Comparison of ENCODE assay signal across 11 cellular contexts in the genomic region with DNA sequence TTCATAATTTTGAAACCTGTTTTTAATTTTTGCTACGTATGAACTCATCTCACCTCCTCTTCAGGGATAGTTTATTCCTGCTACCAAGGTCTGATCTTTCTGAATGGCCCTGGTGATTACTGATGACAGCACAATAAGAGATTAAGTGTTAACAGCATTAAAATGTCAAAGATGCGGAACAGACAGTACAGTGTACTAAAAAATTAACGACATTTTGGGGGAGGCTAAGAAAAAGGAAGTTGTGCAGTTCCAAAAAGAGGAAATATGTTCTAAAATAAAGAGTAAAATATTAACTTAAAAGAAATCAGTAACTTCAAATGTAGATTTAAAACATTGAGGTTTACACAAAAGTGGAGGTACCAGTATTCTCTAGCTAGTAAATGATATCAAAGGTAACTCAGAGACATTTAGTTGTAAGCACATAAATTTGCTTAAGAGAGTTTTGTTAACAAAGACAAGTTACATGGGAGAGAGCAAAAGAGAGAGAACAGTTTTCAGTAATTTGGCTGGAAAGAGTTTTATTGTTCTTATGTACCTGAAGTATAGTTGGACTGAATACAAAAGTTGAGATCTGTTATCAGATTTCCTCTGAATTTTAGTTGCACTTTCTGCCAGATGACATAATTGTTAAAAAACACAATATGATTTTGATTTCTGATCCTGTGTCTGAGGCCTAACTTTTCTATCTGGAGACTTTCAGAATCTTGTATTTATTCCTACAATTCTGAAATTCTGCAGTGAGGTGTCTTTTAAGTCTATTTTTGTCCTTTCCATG. TPM values are rescaled to one million over a fixed set of nuclear protein-coding genes. Genes with fewer than 3 reads are reported as not detected.
DNase-seq lines count a peak whose midpoint lies in the region; ATAC-seq and TF ChIP-seq lines count a peak whose summit lies in the region.
"Had no signal": no experiment of that assay in that cellular context is flagged by ENCODE, and none has a peak within 500 bp of the region (broad histone marks: within the 10 kb centered on the region; RNA-seq: fewer than 3 reads in every experiment).

No MANE protein-coding gene starts in this region.

- no peak for TF ChIP-seq POLR2A in heart left ventricle (IDR thresholded peaks at IDR 0.05)

- H3K9ac ChIP-seq in subcutaneous abdominal adipose tissue (ENCODE audit: low read length in 5 of 5): peak overlapping the region in 1 of 5 donors; percentile 20

- 36 to 39% (median 38%) methylated on average over 3 of the region's 3 CpGs for WGBS in heart left ventricle, 4 donors

- no peak for TF ChIP-seq CTCF in heart left ventricle (IDR thresholded peaks at IDR 0.05)

- H3K27me3 ChIP-seq in heart left ventricle (no peaks in the 10 kb centered on the region), subcutaneous abdominal adipose tissue (ENCODE audit: control insufficient read depth in 5 of 5, insufficient read depth in 4 of 5, low read length in 5 of 5) (no peaks in the 10 kb centered on the region)

- no peak for DNase-seq in activated CD4-positive, alpha-beta T cell treated with anti-CD3 and anti-CD28 coated beads, Interleukin-2, amount 10 ng/mL, durations not matched to agents 24 days and 14 days
- no peak for DNase-seq in activated CD4-positive, alpha-beta T cell treated with anti-CD3 and anti-CD28 coated beads, Interleukin-2, amount 50 U/mL, for 4 hours
- peak; percentile 40 for DNase-seq in SKM-1 treated with dmso at 0.1 percent for 144 hours (lab: John Stamatoyannopoulos, UW; ENCODE audit: unreplicated experiment)
- no peak for DNase-seq in heart left ventricle
- no peak for DNase-seq in islet precursor cell
- no peak for DNase-seq in NCI-H345 (lab: John Stamatoyannopoulos, UW)
- no peak for DNase-seq in hippocampal formation (lab: John Stamatoyannopoulos, UW)
- DNase-seq: 8988T; activated CD4-positive, CD25-positive, alpha-beta regulatory T cell treated with anti-CD3 and anti-CD28 coated beads, Interleukin-2, amount 50 U/mL, for 72 hours; NCI-H510A had no signal

- intact Hi-C loops in activated CD4-positive, alpha-beta T cell treated with anti-CD3 and anti-CD28 coated beads, Interleukin-2, amount 10 ng/mL, durations not matched to agents 24 days and 14 days (cut with micrococcal nuclease): loop anchor here (10.0 kb wide), 1 partner anchor 492 kb away; no protein-coding TSS in a partner anchor
- intact Hi-C loops in heart left ventricle (cut with DNase I): loop anchor here in 1 of 10 donors (2.0 kb wide), 1 partner anchor 36 kb away; no protein-coding TSS in a partner anchor

- peaks cover 15% of the 10 kb centered on the region for H3K36me3 Mint-ChIP-seq in activated CD4-positive, alpha-beta T cell treated with anti-CD3 and anti-CD28 coated beads, Interleukin-2, amount 10 ng/mL, durations not matched to agents 24 days and 14 days (ENCODE audit: low read depth)

- no peak overlapping the region for H3K4me3 ChIP-seq in heart left ventricle
- no peak overlapping the region for H3K4me3 ChIP-seq in subcutaneous abdominal adipose tissue (ENCODE audit: low read depth in 1 of 5, low read length in 5 of 5)

- H3K4me1 Mint-ChIP-seq in activated CD4-positive, alpha-beta T cell treated with anti-CD3 and anti-CD28 coated beads, Interleukin-2, amount 10 ng/mL, durations not matched to agents 24 days and 14 days: peaks cover 60% of the 10 kb centered on the region

- H3K9me3 ChIP-seq in heart left ventricle: no peaks in the 10 kb centered on the region
- H3K9me3 ChIP-seq in subcutaneous abdominal adipose tissue (ENCODE audit: control insufficient read depth in 5 of 5, low read length in 5 of 5): no peaks in the 10 kb centered on the region

- no peaks in the 10 kb centered on the region for H3K27me3 Mint-ChIP-seq in activated CD4-positive, alpha-beta T cell treated with anti-CD3 and anti-CD28 coated beads, Interleukin-2, amount 10 ng/mL, durations not matched to agents 24 days and 14 days

- ATAC-seq in heart left ventricle: peak in 2 of 4 donors; percentile 28 to 68

- H3K27ac ChIP-seq in heart left ventricle (peak overlapping the region; percentile 30 to 80 (median 64)), subcutaneous abdominal adipose tissue (ENCODE audit: low read depth, low read length) (peak overlapping the region; percentile 68)

- peak overlapping the region; percentile 80 for H3K27ac Mint-ChIP-seq in activated CD4-positive, alpha-beta T cell treated with anti-CD3 and anti-CD28 coated beads, Interleukin-2, amount 10 ng/mL, durations not matched to agents 24 days and 14 days

- H3K36me3 ChIP-seq in heart left ventricle: no peaks in the 10 kb centered on the region
- H3K36me3 ChIP-seq in subcutaneous abdominal adipose tissue (ENCODE audit: control insufficient read depth in 5 of 5, insufficient read depth in 5 of 5, low read length in 5 of 5): no peaks in the 10 kb centered on the region

- H3K4me3 Mint-ChIP-seq in activated CD4-positive, alpha-beta T cell treated with anti-CD3 and anti-CD28 coated beads, Interleukin-2, amount 10 ng/mL, durations not matched to agents 24 days and 14 days: peak overlapping the region; percentile 61

- peaks cover 3% of the 10 kb centered on the region for H3K9me3 Mint-ChIP-seq in activated CD4-positive, alpha-beta T cell treated with anti-CD3 and anti-CD28 coated beads, Interleukin-2, amount 10 ng/mL, durations not matched to agents 24 days and 14 days

- H3K4me1 ChIP-seq in heart left ventricle (peaks cover 0 to 49% (median 5%) of the 10 kb centered on the region in 12 donors), subcutaneous abdominal adipose tissue (ENCODE audit: control insufficient read depth in 5 of 5, insufficient read depth in 5 of 5, low read length in 5 of 5) (peaks cover 0 to 22% (median 6%) of the 10 kb centered on the region in 5 donors)

RNA-seq across cellular contexts. Expression of gene CLECL1, which starts 4.2 kb away (rescaled TPM):
- 5.3 and 9.1 TPM in 2 replicates for total RNA-seq in activated CD4-positive, alpha-beta T cell treated with anti-CD3 and anti-CD28 coated beads, Interleukin-2, amount 10 ng/mL, durations not matched to agents 24 days and 14 days
- total RNA-seq in heart left ventricle: 1 to 10 TPM in 1 of 9 donors, under 1 TPM in 1, not detected in 7; 0.93 to 4.6 TPM
- not detected for polyA plus RNA-seq in heart left ventricle

RNA-seq across cellular contexts. Expression of gene CD69, which starts 23.6 kb away (rescaled TPM):
- 106 and 111 TPM in 2 replicates for total RNA-seq in activated CD4-positive, alpha-beta T cell treated with anti-CD3 and anti-CD28 coated beads, Interleukin-2, amount 10 ng/mL, durations not matched to agents 24 days and 14 days
- 1 to 10 TPM in 2 of 9 donors, under 1 TPM in 4, not detected in 3; 0.16 to 6.4 (median 0.52) TPM for total RNA-seq in heart left ventricle
- under 1 TPM; 0.30 to 0.53 TPM for polyA plus RNA-seq in heart left ventricle

Comparison
In these comparisons a context has a peak if more than half of its experiments do, and no peak if none do; other contexts are left out.
1. RNA of gene CD69, which starts 23.6 kb away (total RNA-seq): 106 to 111 TPM in activated CD4-positive, alpha-beta T cell treated with anti-CD3 and anti-CD28 coated beads, Interleukin-2, amount 10 ng/mL, durations not matched to agents 24 days and 14 days; 0.16 to 6.4 TPM in heart left ventricle; every median in the first group is over 10 times any median in the second.